Comparison of ENCODE assay signal across 10 cellular contexts in the genomic region with DNA sequence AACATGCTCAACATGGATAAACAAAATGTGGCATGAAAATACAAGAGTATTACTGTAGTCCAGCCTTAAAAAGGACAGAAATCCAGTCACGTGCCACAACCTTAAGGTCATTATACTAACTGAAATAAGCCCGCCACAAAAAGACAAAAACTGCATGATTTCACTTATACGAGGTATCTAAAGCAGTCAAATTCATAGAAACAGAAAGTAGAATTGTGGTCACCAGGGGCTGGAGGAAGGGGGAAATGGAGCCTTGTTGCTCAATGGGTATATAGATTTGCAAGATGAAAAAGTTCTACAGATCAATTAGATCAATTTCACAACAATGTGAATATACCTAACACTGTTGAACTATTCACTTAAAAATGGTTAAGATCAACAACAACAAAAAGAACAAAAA. TPM values are rescaled to one million over a fixed set of nuclear protein-coding genes. Genes with fewer than 3 reads are reported as not detected.
DNase-seq lines count a peak whose midpoint lies in the region; ATAC-seq and TF ChIP-seq lines count a peak whose summit lies in the region.
"Had no signal": no experiment of that assay in that cellular context is flagged by ENCODE, and none has a peak within 500 bp of the region (broad histone marks: within the 10 kb centered on the region; RNA-seq: fewer than 3 reads in every experiment).

No MANE protein-coding gene starts in this region.

- H3K36me3 ChIP-seq in breast epithelium: no peaks in the 10 kb centered on the region

- H3K9me3 ChIP-seq in breast epithelium: no peaks in the 10 kb centered on the region

- TF ChIP-seq POLR2A in breast epithelium (IDR thresholded peaks at IDR 0.05): no peak

- H3K27me3 ChIP-seq in breast epithelium: no peaks in the 10 kb centered on the region

- H3K4me1 ChIP-seq in breast epithelium: no peaks in the 10 kb centered on the region

- DNase-seq in central memory CD4-positive, alpha-beta T cell: peak; percentile 15
- no peak for DNase-seq in stimulated activated CD4-positive, alpha-beta T cell treated with anti-CD3 and anti-CD28 coated beads, Interleukin-2, amount 100 ng/mL, for 24 hours
- DNase-seq in breast epithelium (ENCODE audit: low spot score in 2 of 2) (no peak), NCI-H82 treated with DMSO at 0.1 percent for 48 hours (lab: John Stamatoyannopoulos, UW; ENCODE audit: unreplicated experiment) (no peak)
- DNase-seq: activated CD4-positive, alpha-beta T cell treated with anti-CD3 and anti-CD28 coated beads, Interleukin-2, amount 50 U/mL, for 1 hour; NCI-H2227 treated with DMSO at 0.1 percent for 48 hours had no signal

- TF ChIP-seq CTCF in breast epithelium (IDR thresholded peaks at IDR 0.05): no peak

- ATAC-seq in GM18861 (IDR thresholded peaks at IDR 0.05; ENCODE audit: unreplicated experiment): peak; percentile 92
- peak; percentile 80 for ATAC-seq in GM21717 (IDR thresholded peaks at IDR 0.05; ENCODE audit: unreplicated experiment)
- ATAC-seq in HG03521 (IDR thresholded peaks at IDR 0.05; ENCODE audit: unreplicated experiment): peak; percentile 92
- ATAC-seq in HG02571 (IDR thresholded peaks at IDR 0.05; ENCODE audit: unreplicated experiment): no peak

- intact Hi-C loops in breast epithelium (cut with DNase I; ENCODE audit: low total_unique reads): no loop called here

- H3K4me3 ChIP-seq in breast epithelium: no peak overlapping the region

- H3K27ac ChIP-seq in breast epithelium: no peak overlapping the region

RNA-seq across cellular contexts. Expression of gene GLB1, which starts 7.4 kb away (rescaled TPM):
- total RNA-seq in breast epithelium: 10 to 100 TPM; 42.3 to 70.2 (median 51.1) TPM

RNA-seq across cellular contexts. Expression of gene TMPPE, which starts 7.4 kb away (rescaled TPM):
- 10 to 100 TPM in 1 of 3 donors, 1 to 10 TPM in 2; 6.9 to 10.1 (median 7.2) TPM for total RNA-seq in breast epithelium

RNA-seq across cellular contexts. Expression of gene CRTAP, which starts 24.3 kb away (rescaled TPM):
- 100 to 1,000 TPM; 158 to 535 (median 180) TPM for total RNA-seq in breast epithelium
